Comparison of ENCODE assay signal across 1 cellular context in the genomic region with DNA sequence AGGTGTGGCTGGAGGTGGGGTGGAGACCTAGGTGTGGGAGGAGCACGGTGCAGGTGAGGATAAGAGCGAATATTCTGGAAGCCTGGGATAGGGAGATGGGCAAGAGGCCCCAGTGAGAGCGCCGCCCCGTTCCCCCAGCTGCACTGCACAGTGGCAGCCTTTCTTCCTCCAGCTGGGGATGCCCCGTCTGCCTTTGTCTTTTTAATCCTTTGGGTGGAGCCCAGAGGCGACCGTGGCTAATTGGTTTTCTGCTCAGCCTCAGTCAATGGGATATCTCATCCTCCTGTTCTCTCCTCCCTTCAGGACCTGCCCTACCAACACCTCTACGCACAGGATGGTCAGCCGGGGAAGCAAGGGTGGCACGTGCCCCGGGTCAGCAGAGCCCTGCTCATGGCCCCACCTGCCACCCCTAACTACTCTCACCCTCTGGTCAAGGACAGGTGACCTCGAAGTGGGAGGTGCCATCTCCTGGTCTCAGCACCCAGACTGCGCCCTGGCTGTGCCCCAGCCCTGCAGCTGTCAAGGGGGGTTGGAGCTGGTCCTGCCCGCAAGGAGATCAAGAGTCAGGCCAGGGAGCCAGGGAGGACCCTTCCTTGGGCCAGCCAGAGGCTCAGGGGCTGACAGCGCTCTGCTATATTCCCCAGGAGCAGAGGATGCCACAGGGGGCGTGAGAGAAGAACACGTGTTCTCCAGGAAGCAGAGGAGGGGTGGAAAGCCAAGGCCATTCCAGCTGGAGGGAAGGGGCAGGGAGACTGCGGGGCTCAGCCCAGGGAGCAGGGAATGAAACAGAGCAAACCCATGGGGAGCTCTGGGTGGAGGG.
TF ChIP-seq lines count a peak whose summit lies in the region.

No MANE protein-coding gene starts in this region.

TF ChIP-seq in HepG2, 621 proteins besides CTCF, POLR2A, EP300 and RAD21 (continued from another document):
- no peak for TF ChIP-seq PAWR (CRISPR knock-in tag; IDR thresholded peaks at IDR 0.05; ENCODE audit: borderline replicate concordance)
- TF ChIP-seq NFATC3 (CRISPR knock-in tag; IDR thresholded peaks at IDR 0.05), result no peak
- 0 out of 2 replicates have a peak, but pooled peaks have one; percentile 12 for TF ChIP-seq PHF8 (CRISPR knock-in tag; IDR thresholded peaks at IDR 0.05)
